13 cellular contexts compared by ENCODE assay signal in the genomic region with DNA sequence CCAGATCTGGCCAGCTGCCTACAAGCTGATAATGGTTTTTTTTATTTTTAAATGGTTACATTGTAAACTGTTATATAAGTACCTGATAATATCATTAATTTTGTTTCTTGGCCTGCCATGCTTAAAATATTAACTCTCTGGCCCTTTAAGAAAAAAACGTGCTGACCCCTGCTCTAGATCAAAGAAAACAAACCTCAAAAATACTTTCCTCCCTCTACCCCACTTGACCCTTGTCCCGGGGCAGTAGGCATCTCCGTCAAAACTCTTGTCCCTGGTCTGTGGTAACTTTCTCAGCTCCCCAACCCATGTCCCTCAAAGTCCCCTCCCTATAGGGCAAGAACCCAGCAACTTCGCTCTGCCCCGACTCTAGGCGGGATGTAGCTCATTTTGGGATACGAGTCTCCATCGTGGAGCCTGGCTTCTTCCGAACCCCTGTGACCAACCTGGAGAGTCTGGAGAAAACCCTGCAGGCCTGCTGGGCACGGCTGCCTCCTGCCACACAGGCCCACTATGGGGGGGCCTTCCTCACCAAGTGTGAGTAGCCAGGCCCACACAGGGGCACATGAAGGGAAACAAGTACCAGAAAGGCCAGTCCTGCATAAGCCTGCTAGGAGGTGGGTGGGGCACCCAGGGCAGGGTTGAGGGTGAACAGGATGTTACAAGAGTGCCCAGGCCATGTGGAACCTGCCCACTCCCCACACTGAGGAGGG. TPM values are rescaled to one million over a fixed set of nuclear protein-coding genes. Genes with fewer than 3 reads are reported as not detected.
DNase-seq lines count a peak whose midpoint lies in the region; ATAC-seq and TF ChIP-seq lines count a peak whose summit lies in the region.
"Had no signal": no experiment of that assay in that cellular context is flagged by ENCODE, and none has a peak within 500 bp of the region (broad histone marks: within the 10 kb centered on the region; RNA-seq: fewer than 3 reads in every experiment).

No MANE protein-coding gene starts in this region.

- no peak for TF ChIP-seq POLR2A in suprapubic skin (IDR thresholded peaks at IDR 0.05)

- H3K4me3 ChIP-seq in suprapubic skin = no peak overlapping the region

- peaks cover 43% of the 10 kb centered on the region for H3K36me3 Mint-ChIP-seq in HFFc6 (ENCODE audit: low read depth)

- no peaks in the 10 kb centered on the region for H3K9me3 Mint-ChIP-seq in HFFc6
- H3K9me3 Mint-ChIP-seq: activated CD4-positive, alpha-beta T cell treated with anti-CD3 and anti-CD28 coated beads, Interleukin-2, amount 10 ng/mL, durations not matched to agents 7 days and 5 days; activated T-helper 2 cell treated with anti-CD3 and anti-CD28 coated beads, Interferon-gamma antibody, Interleukin-2, Interleukin-4, amounts not matched to agents 10 μg/mL and 5 μg/mL and 100 μg/mL, durations not matched to agents 14 hours and 24 hours and 36 hours had no signal

- TF ChIP-seq CTCF in HFFc6 (IDR thresholded peaks at IDR 0.05) = no peak
- no peak for TF ChIP-seq CTCF in suprapubic skin (IDR thresholded peaks at IDR 0.05)

- peaks cover 36% of the 10 kb centered on the region for H3K36me3 ChIP-seq in suprapubic skin

- H3K4me1 Mint-ChIP-seq in HFFc6 (ENCODE audit: low read depth) = peaks cover 81% of the 10 kb centered on the region

- peaks cover 76% of the 10 kb centered on the region for H3K4me1 ChIP-seq in suprapubic skin

- H3K9me3 ChIP-seq in suprapubic skin = no peaks in the 10 kb centered on the region
- H3K9me3 ChIP-seq: Caco-2 had no signal

- H3K27ac ChIP-seq in caudate nucleus (ENCODE audit: low read depth, low read length) (peak overlapping the region; percentile 46), suprapubic skin (peak overlapping the region; percentile 1)
- H3K27ac ChIP-seq: brain microvascular endothelial cell, epithelial cell of prostate had no signal

- no peak for ATAC-seq in GM18861 (IDR thresholded peaks at IDR 0.05; ENCODE audit: unreplicated experiment)

- WGBS in suprapubic skin = 58% methylated on average over 6 of the region's 10 CpGs

- H3K27ac Mint-ChIP-seq in HFFc6 = peak overlapping the region; percentile 67
- H3K27ac Mint-ChIP-seq: activated T-helper 2 cell treated with anti-CD3 and anti-CD28 coated beads, Interferon-gamma antibody, Interleukin-2, Interleukin-4, amounts not matched to agents 10 μg/mL and 5 μg/mL and 100 μg/mL, durations not matched to agents 14 hours and 24 hours and 36 hours had no signal

- H3K27me3 Mint-ChIP-seq in HFFc6 (ENCODE audit: insufficient read depth) = peaks cover 15% of the 10 kb centered on the region
- H3K27me3 Mint-ChIP-seq: activated CD4-positive, alpha-beta T cell treated with anti-CD3 and anti-CD28 coated beads, Interleukin-2, amount 10 ng/mL, durations not matched to agents 7 days and 5 days had no signal

- DNase-seq in HFFc6 (no peak), caudate nucleus (lab: John Stamatoyannopoulos, UW) (no peak), myocyte (ENCODE audit: low read depth) (peak; percentile 68), suprapubic skin (ENCODE audit: low spot score in 2 of 2) (peak in 1 of 2 donors; percentile 63), NCI-H446 treated with DMSO at 0.1 percent for 48 hours (lab: John Stamatoyannopoulos, UW) (no peak), NCI-H69 (lab: John Stamatoyannopoulos, UW) (no peak)
- DNase-seq: retina had no signal

- no peak for TF ChIP-seq EP300 in suprapubic skin (IDR thresholded peaks at IDR 0.05)

- no peaks in the 10 kb centered on the region for H3K27me3 ChIP-seq in suprapubic skin
- H3K27me3 ChIP-seq: brain microvascular endothelial cell had no signal

- H3K4me3 Mint-ChIP-seq in HFFc6 = no peak overlapping the region
- H3K4me3 Mint-ChIP-seq: activated CD4-positive, alpha-beta T cell treated with anti-CD3 and anti-CD28 coated beads, Interleukin-2, amount 10 ng/mL, durations not matched to agents 7 days and 5 days had no signal

RNA-seq across cellular contexts. Expression of a gene that starts 3.5 kb away (rescaled TPM):
- 10 to 100 TPM in 2 of 6 experiments, 1 to 10 TPM in 4; 6.6 to 13.2 (median 7.8) TPM for total RNA-seq in HFFc6 (2021; fragmentation: NEBNext Ultra II Directional; extraction: Animal tissue kit (Norgen Biotek cat#: 25700))
- total RNA-seq in myocyte (457 and 673 TPM in 2 replicates), suprapubic skin (10 to 100 TPM in 2 of 4 donors, 1 to 10 TPM in 2; 5.7 to 15.3 (median 9.5) TPM)
- polyA plus RNA-seq in myocyte (2012) = 71.1 TPM

RNA-seq across cellular contexts. Expression of a gene that starts 5.1 kb away (rescaled TPM):
- total RNA-seq in HFFc6 (2021; fragmentation: NEBNext Ultra II Directional; extraction: Animal tissue kit (Norgen Biotek cat#: 25700)) = 1,000 to 10,000 TPM; 1,860 to 2,483 (median 2,072) TPM
- total RNA-seq in myocyte (2,565 and 2,632 TPM in 2 replicates), suprapubic skin (100 to 1,000 TPM; 176 to 303 (median 193) TPM)
- polyA plus RNA-seq in myocyte (2012) = 2,293 TPM

RNA-seq across cellular contexts. Expression of a gene that starts 7.8 kb away (rescaled TPM):
- total RNA-seq in HFFc6 (2021; fragmentation: NEBNext Ultra II Directional; extraction: Animal tissue kit (Norgen Biotek cat#: 25700)) = 100 to 1,000 TPM in 4 of 6 experiments, 10 to 100 TPM in 2; 87.4 to 113 (median 104) TPM
- 104 and 106 TPM in 2 replicates for total RNA-seq in myocyte
- 242 TPM for polyA plus RNA-seq in myocyte (2012)
- total RNA-seq in suprapubic skin = 100 to 1,000 TPM in 3 of 4 donors, 10 to 100 TPM in 1; 92.7 to 166 (median 139) TPM

RNA-seq across cellular contexts. Expression of a gene that starts 16.0 kb away (rescaled TPM):
- total RNA-seq in HFFc6 (2021; fragmentation: NEBNext Ultra II Directional; extraction: Animal tissue kit (Norgen Biotek cat#: 25700)) = 1 to 10 TPM in 4 of 6 experiments, under 1 TPM in 2; 0.95 to 2.3 (median 1.2) TPM
- total RNA-seq in myocyte (1,498 and 1,557 TPM in 2 replicates), suprapubic skin (10 to 100 TPM in 3 of 4 donors, 1 to 10 TPM in 1; 9.5 to 20.6 (median 15.8) TPM)
- polyA plus RNA-seq in myocyte (2012) = 430 TPM

RNA-seq across cellular contexts. Expression of a gene that starts 19.3 kb away (rescaled TPM):
- 10 to 100 TPM; 15.8 to 25.9 (median 16.9) TPM for total RNA-seq in HFFc6 (2021; fragmentation: NEBNext Ultra II Directional; extraction: Animal tissue kit (Norgen Biotek cat#: 25700))
- total RNA-seq in myocyte = 6.2 and 6.6 TPM in 2 replicates
- 14.3 TPM for polyA plus RNA-seq in myocyte (2012)
- 1 to 10 TPM in 3 of 4 donors, under 1 TPM in 1; 0.68 to 3.8 (median 2.0) TPM for total RNA-seq in suprapubic skin

Comparison
In these comparisons a context has a peak if more than half of its experiments do, and no peak if none do; other contexts are left out.
1. RNA of a gene that starts 3.5 kb away (total RNA-seq): 457 to 673 TPM in myocyte; 5.7 to 15.3 TPM in suprapubic skin and 6.6 to 13.2 TPM in HFFc6; every median in the first group is over 10 times any median in the second.